Comparison of ENCODE assay signal across 1 cellular context in the genomic region with DNA sequence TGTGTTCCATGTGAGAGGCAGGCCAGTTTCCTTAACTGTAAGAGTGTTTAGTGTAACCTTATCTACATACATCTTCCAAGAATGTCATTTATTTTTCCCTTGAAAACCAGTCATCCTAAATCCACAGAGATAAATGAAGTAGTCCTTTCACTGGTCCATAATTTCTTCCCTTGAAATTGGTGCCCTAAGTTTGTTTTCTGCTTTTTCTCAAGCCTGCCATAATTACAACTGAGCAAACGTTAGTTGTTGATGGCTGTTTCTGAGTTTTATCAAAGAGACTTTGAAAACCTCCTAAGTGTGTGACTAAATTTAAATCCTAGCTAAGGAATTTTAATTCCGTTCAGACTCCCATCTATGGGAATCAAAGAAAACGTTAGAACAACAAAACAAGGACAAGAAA.
TF ChIP-seq lines count a peak whose summit lies in the region.

No MANE protein-coding gene starts in this region.

TF ChIP-seq in A549, 52 proteins besides CTCF, POLR2A, EP300 and RAD21 (continued from another document):
- TF ChIP-seq, protein P1, sequence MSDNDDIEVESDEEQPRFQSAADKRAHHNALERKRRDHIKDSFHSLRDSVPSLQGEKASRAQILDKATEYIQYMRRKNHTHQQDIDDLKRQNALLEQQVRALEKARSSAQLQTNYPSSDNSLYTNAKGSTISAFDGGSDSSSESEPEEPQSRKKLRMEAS (IDR thresholded peaks at IDR 0.05) = no peak
- TF ChIP-seq FOSB (CRISPR knock-in tag; IDR thresholded peaks at IDR 0.05) (no peak), CHD4 (IDR thresholded peaks at IDR 0.05; ENCODE audit: borderline replicate concordance) (no peak), ELK1 (IDR thresholded peaks at IDR 0.05; ENCODE audit: low read depth, low read length) (no peak), REST (IDR thresholded peaks at IDR 0.05) (no peak), KDM5A (IDR thresholded peaks at IDR 0.05) (no peak), PBX3 (IDR thresholded peaks at IDR 0.05) (no peak), RFX5 (IDR thresholded peaks at IDR 0.05) (no peak)
- TF ChIP-seq, protein P2, sequence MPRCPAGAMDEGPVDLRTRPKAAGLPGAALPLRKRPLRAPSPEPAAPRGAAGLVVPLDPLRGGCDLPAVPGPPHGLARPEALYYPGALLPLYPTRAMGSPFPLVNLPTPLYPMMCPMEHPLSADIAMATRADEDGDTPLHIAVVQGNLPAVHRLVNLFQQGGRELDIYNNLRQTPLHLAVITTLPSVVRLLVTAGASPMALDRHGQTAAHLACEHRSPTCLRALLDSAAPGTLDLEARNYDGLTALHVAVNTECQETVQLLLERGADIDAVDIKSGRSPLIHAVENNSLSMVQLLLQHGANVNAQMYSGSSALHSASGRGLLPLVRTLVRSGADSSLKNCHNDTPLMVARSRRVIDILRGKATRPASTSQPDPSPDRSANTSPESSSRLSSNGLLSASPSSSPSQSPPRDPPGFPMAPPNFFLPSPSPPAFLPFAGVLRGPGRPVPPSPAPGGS (IDR thresholded peaks at IDR 0.05) = no peak
